In the genomic region with DNA sequence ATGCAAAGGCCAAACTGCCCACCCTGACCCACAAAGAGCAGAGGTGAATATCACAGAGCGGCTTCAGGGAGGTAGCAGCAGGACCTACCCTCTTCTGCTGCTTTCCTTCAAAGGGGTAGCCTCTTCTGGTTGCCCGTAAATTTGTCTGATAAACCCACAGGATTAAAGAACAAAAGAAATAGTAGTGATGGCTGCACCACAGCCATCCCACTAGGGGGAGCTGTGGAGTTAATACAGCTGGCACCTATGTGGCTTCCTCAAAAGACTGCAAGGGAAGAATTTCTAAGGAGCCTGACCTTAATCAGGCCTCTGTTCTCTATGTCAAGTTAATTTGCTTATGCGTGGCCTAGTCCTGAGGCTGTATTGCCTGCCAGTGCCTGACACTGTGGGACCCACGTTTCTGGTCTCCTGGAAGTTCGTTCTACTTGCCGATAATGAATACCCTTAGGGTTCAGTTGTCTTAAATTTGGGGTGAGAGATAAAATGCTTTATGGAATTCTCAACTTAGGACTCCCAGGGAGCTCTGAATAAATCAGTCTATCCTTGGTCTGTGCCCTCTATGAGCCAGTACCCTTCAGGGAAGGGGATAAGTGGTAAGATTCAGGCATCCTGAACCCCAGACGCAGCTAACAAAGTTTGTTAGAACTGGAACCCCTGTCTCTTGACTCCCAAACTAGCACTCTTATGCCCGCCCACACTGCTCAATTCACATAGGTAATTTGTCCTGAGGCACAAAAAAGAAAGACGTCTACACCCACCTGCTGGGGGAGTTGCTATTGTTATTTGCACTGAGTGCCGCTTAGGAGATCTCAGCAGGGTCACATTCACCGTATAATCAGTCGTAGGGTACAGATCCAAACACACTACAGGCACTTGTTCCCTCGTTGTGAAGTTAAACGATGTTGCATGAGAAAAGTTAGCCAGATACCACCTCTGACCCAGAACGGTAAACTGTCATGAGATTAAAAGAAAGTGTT, we compare ENCODE assay signal across 8 cellular contexts.
DNase-seq lines count a peak whose midpoint lies in the region; ATAC-seq and TF ChIP-seq lines count a peak whose summit lies in the region.

No MANE protein-coding gene starts in this region.

- peak overlapping the region in 1 of 2 experiments; percentile 42; a peak in 1 of 4 replicates for H4K8ac ChIP-seq in IMR-90 (ENCODE audit: low read depth in 2 of 2, low read length in 2 of 2)

- no peak overlapping the region; the same call in 2 of the 3 replicates for H2BK15ac ChIP-seq in IMR-90 (ENCODE audit: low read depth, low read length)

- H3K4me1 Mint-ChIP-seq in natural killer cell treated with Interleukin-12 subunit alpha and Interleukin-12 subunit beta and Interleukin-15 and Interleukin-18, amount 100 ng/mL, for 72 hours (ENCODE audit: low read depth in 2 of 2) = peaks cover 26 to 39% of the 10 kb centered on the region in 2 donors

- intact Hi-C loops in IMR-90 (cut with micrococcal nuclease) = loop anchor here (1.0 kb wide), 2 partner anchors 236 to 263 kb away; no protein-coding TSS in a partner anchor
- intact Hi-C loops in esophagus muscularis mucosa (cut with DNase I) = loop anchor here (1.0 to 5.0 kb wide), 2 partner anchors 234 to 263 kb away; partner anchors contain the start of gene PTBP3
- intact Hi-C loops in stomach (cut with DNase I; ENCODE audit: low total_unique reads) = loop anchor here (10.0 kb wide), 1 partner anchor 267 kb away; no protein-coding TSS in a partner anchor

- peak; percentile 80 for TF ChIP-seq CTCF in GM12801 (IDR thresholded peaks at IDR 0.05; ENCODE audit: extremely low read depth, insufficient read length)
- peak; percentile 93 for TF ChIP-seq CTCF in IMR-90 (conservative IDR thresholded peaks at IDR 0.05; ENCODE audit: low read depth, low read length)
- TF ChIP-seq CTCF in OCI-LY3 (IDR thresholded peaks at IDR 0.05; ENCODE audit: low read depth, low read length) = peak; percentile 90
- peak; percentile 77 to 94 (median 91) for TF ChIP-seq CTCF in esophagus muscularis mucosa (IDR thresholded peaks at IDR 0.05)
- peak in 5 of 7 experiments; percentile 52 to 91 (median 82) for TF ChIP-seq CTCF in stomach (IDR thresholded peaks at IDR 0.05)

- H3K56ac ChIP-seq in IMR-90 (ENCODE audit: extremely low read depth, insufficient read depth, low read length) = no peak overlapping the region

- no peak overlapping the region for H2BK5ac ChIP-seq in IMR-90 (ENCODE audit: low read depth, low read length, poor library complexity, severe bottlenecking)

- H2AK9ac ChIP-seq in IMR-90 (replicated peaks; ENCODE audit: low read depth, low read length, poor library complexity) = no peak overlapping the region

- H2AK5ac ChIP-seq in IMR-90 (ENCODE audit: low read depth, low read length) = peak overlapping the region; percentile 74; the same call in 1 of the 2 replicates

- H3K4me3 ChIP-seq in IMR-90 (ENCODE audit: insufficient read depth, low read depth, low read length) (no peak overlapping the region), OCI-LY3 (ENCODE audit: low read length) (no peak overlapping the region), esophagus muscularis mucosa (no peak overlapping the region), stomach (no peak overlapping the region)

- H4K20me1 ChIP-seq in IMR-90 (ENCODE audit: insufficient read depth, low read length) = no peaks in the 10 kb centered on the region
- no peaks in the 10 kb centered on the region for H4K20me1 ChIP-seq in OCI-LY3 (ENCODE audit: insufficient read depth, low read length)

- no peak overlapping the region; the same call in 1 of the 2 replicates for H4K91ac ChIP-seq in IMR-90 (ENCODE audit: insufficient read depth, low read depth, low read length)

- peak; percentile 93 for TF ChIP-seq RAD21 in IMR-90 (IDR thresholded peaks at IDR 0.05; ENCODE audit: low read length)

- H3K27me3 Mint-ChIP-seq in natural killer cell treated with Interleukin-12 subunit alpha and Interleukin-12 subunit beta and Interleukin-15 and Interleukin-18, amount 100 ng/mL, for 72 hours = no peaks in the 10 kb centered on the region

- no peaks in the 10 kb centered on the region for H3K79me1 ChIP-seq in IMR-90 (ENCODE audit: low read depth in 1 of 2, low read length in 2 of 2)

- no peaks in the 10 kb centered on the region for H3K9me3 Mint-ChIP-seq in natural killer cell treated with Interleukin-12 subunit alpha and Interleukin-12 subunit beta and Interleukin-15 and Interleukin-18, amount 100 ng/mL, for 72 hours

- H3K9ac ChIP-seq in IMR-90 (ENCODE audit: low read depth, low read length) (no peak overlapping the region), OCI-LY3 (ENCODE audit: low read length) (no peak overlapping the region)

- no peaks in the 10 kb centered on the region for H3K4me1 ChIP-seq in IMR-90 (ENCODE audit: control insufficient read depth, insufficient read depth, low read length)
- H3K4me1 ChIP-seq in OCI-LY3 (ENCODE audit: low read length) = peaks cover 16% of the 10 kb centered on the region
- H3K4me1 ChIP-seq in esophagus muscularis mucosa = no peaks in the 10 kb centered on the region
- peaks cover 7 to 20% (median 11%) of the 10 kb centered on the region in 4 donors for H3K4me1 ChIP-seq in stomach

- TF ChIP-seq EP300 in esophagus muscularis mucosa (IDR thresholded peaks at IDR 0.05) = no peak
- TF ChIP-seq EP300 in stomach (IDR thresholded peaks at IDR 0.05) = no peak

- H3K9me3 ChIP-seq in IMR-90 (ENCODE audit: control insufficient read depth, insufficient read depth, low read length) (no peaks in the 10 kb centered on the region), OCI-LY3 (ENCODE audit: insufficient read depth, low read length) (no peaks in the 10 kb centered on the region), esophagus muscularis mucosa (no peaks in the 10 kb centered on the region), stomach (no peaks in the 10 kb centered on the region)

- WGBS in IMR-90 (ENCODE audit: extremely low coverage in 2 of 2, insufficient read length in 1 of 2), 2 experiments = no CpG with 5 or more reads among the region's 15 CpGs
- 75% methylated on average over 15 of the region's 15 CpGs for WGBS in esophagus muscularis mucosa
- WGBS in stomach, 5 donors = 58 to 72% (median 64%) methylated on average over 15 of the region's 15 CpGs

- H3K36me3 ChIP-seq in IMR-90 (ENCODE audit: control insufficient read depth, insufficient read depth, low read length) = no peaks in the 10 kb centered on the region
- H3K36me3 ChIP-seq in OCI-LY3 (replicated peaks; ENCODE audit: low read depth, low read length) = no peaks in the 10 kb centered on the region
- no peaks in the 10 kb centered on the region for H3K36me3 ChIP-seq in esophagus muscularis mucosa
- no peaks in the 10 kb centered on the region for H3K36me3 ChIP-seq in stomach

- in situ Hi-C loops in IMR-90 (cut with MboI; ENCODE audit: low sequenced_read_pairs) = loop anchor here (25.0 kb wide), 1 partner anchor 614 kb away; the partner anchor contains the start of gene INIP

- H2BK120ac ChIP-seq in IMR-90 (ENCODE audit: low read depth, low read length) = peak overlapping the region; percentile 67; the same call in 1 of the 2 replicates

- H3K27ac Mint-ChIP-seq in natural killer cell treated with Interleukin-12 subunit alpha and Interleukin-12 subunit beta and Interleukin-15 and Interleukin-18, amount 100 ng/mL, for 72 hours = no peak overlapping the region

- ATAC-seq in IMR-90 (ENCODE audit: low read depth) (peak; percentile 95), GM19035 (IDR thresholded peaks at IDR 0.05; ENCODE audit: unreplicated experiment) (no peak)
- peak; percentile 76 to 80 for ATAC-seq in natural killer cell treated with Interleukin-12 subunit alpha and Interleukin-12 subunit beta and Interleukin-15 and Interleukin-18, amount 100 ng/mL, for 72 hours

- no peak overlapping the region for H4K5ac ChIP-seq in IMR-90 (ENCODE audit: low read depth, low read length)

- TF ChIP-seq POLR2A in IMR-90 (IDR thresholded peaks at IDR 0.05; ENCODE audit: low read depth, low read length) = peak; percentile 31; the same call in 1 of the 2 replicates
- TF ChIP-seq POLR2A in esophagus muscularis mucosa (IDR thresholded peaks at IDR 0.05; ENCODE audit: low read depth) = no peak
- TF ChIP-seq POLR2A in stomach (IDR thresholded peaks at IDR 0.05) = no peak

- H3K9me1 ChIP-seq in IMR-90 (ENCODE audit: insufficient read depth, low read length) = no peaks in the 10 kb centered on the region

- DNase-seq in IMR-90 = peak; percentile 77
- peak; percentile 59 for DNase-seq in activated T-cell treated with anti-CD3 and anti-CD28 coated beads for 24 hours (ENCODE audit: low read depth)
- peak; percentile 88 for DNase-seq in esophagus muscularis mucosa (ENCODE audit: extremely low spot score)
- peak; percentile 65 for DNase-seq in natural killer cell treated with Interleukin-12 subunit alpha and Interleukin-12 subunit beta and Interleukin-15 and Interleukin-18, amount 100 ng/mL, for 72 hours (ENCODE audit: low spot score)
- peak; percentile 66 for DNase-seq in stomach

- H3K79me2 ChIP-seq in OCI-LY3 (ENCODE audit: low read length) = no peaks in the 10 kb centered on the region

- no peak overlapping the region for H3K18ac ChIP-seq in IMR-90 (ENCODE audit: low read depth, low read length)

- no TSS peak for BruUV-seq in IMR-90 (replicated peaks; lab: Mats Ljungman, UMichigan)

- H3K23ac ChIP-seq in IMR-90 (ENCODE audit: low read depth, low read length) = no peak overlapping the region

- dilution Hi-C loops in IMR-90 (cut with HindIII; ENCODE audit: low sequenced_read_pairs, unreplicated experiment) = no loop called here

- H2AFZ ChIP-seq in IMR-90 (replicated peaks; ENCODE audit: low read length, poor library complexity) = peak overlapping the region; percentile 81
- no peak overlapping the region for H2AFZ ChIP-seq in OCI-LY3 (ENCODE audit: low read depth, low read length)

- H3K14ac ChIP-seq in IMR-90 (replicated peaks; ENCODE audit: low read depth, low read length) = 0 out of 2 replicates have a peak overlapping the region, but pooled peaks have one; percentile 56

- H3K4me2 ChIP-seq in IMR-90 (ENCODE audit: low read depth, low read length) (no peak overlapping the region), OCI-LY3 (ENCODE audit: low read length) (no peak overlapping the region)

- H3K27me3 ChIP-seq in IMR-90 (ENCODE audit: control insufficient read depth, insufficient read depth, low read length) (no peaks in the 10 kb centered on the region), OCI-LY3 (ENCODE audit: low read depth, low read length) (no peaks in the 10 kb centered on the region), esophagus muscularis mucosa (no peaks in the 10 kb centered on the region), stomach (no peaks in the 10 kb centered on the region)

- 0 out of 2 replicates have a peak overlapping the region, but pooled peaks have one; percentile 59 for H2BK20ac ChIP-seq in IMR-90 (ENCODE audit: low read depth, low read length)

- H3K4ac ChIP-seq in IMR-90 (ENCODE audit: low read depth, low read length) = peak overlapping the region; percentile 83

- POLR2A ChIA-PET in IMR-90 (lab: Charles Lee; ENCODE audit: unreplicated experiment) = no interaction called here

- no peak overlapping the region for H3K4me3 Mint-ChIP-seq in natural killer cell treated with Interleukin-12 subunit alpha and Interleukin-12 subunit beta and Interleukin-15 and Interleukin-18, amount 100 ng/mL, for 72 hours

- H3K27ac ChIP-seq in IMR-90 (ENCODE audit: insufficient read depth, low read length) (no peak overlapping the region), OCI-LY3 (ENCODE audit: low read length) (no peak overlapping the region), esophagus muscularis mucosa (replicated peaks in 1 of 4) (no peak overlapping the region), stomach (no peak overlapping the region)

- H3K36me3 Mint-ChIP-seq in natural killer cell treated with Interleukin-12 subunit alpha and Interleukin-12 subunit beta and Interleukin-15 and Interleukin-18, amount 100 ng/mL, for 72 hours = peaks cover 5% of the 10 kb centered on the region

- CTCF ChIA-PET in IMR-90 (lab: Yijun Ruan, JAX) = interaction anchor here (0.5 to 2.4 kb wide), 8 partner anchors 9 to 264 kb away, joined by 3 to 11 read pairs (median 6); partner anchors contain the start of gene PTBP3
